Comparison of ENCODE assay signal across 1 cellular context in the genomic region with DNA sequence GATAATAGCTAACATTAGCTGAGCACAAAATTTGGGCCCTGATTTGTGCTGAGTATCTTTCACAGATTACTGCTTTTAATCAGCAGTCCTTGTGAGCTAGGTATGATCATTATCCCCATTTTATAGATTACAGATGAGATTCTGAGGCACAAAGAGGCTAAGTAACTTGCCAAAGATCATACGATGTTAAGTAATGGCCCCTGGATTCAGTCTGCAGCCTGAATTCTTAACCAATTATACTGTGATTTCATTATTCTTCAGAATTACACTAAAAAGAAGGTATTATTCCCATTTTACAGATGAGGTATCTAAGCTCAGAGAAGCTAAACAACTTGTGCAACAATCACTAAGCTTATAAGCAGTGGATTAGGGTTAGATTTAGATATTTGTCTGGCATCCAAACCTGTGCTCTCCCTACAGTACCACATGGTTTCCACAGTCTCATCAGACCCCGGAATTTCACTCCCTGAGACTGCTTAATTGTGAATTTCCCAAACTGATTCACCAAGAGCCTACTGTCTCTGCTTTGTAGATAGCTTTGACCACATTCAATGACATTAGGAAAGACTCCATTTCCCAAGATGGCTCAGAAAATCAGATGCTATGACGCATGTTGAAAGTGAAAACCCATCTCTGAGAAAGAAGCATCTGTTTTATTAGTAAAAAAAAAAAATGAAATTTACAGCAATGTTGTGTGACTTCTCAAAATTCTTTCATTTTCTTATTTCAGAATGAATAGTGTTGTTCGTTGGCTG.
TF ChIP-seq lines count a peak whose summit lies in the region.

No MANE protein-coding gene starts in this region.

TF ChIP-seq in GM23338, 12 proteins besides CTCF, POLR2A, EP300 and RAD21 (continued from another document):
- no peak for TF ChIP-seq REST (IDR thresholded peaks at IDR 0.05; ENCODE audit: unreplicated experiment)
